Comparison of ENCODE assay signal across 21 cellular contexts in genomic region chr12:104105461-104105860, GRCh38.
"Had no signal": no experiment of that assay in that cellular context is flagged by ENCODE, and none has a peak within 500 bp of the region (broad histone marks: within the 10 kb centered on the region; RNA-seq: fewer than 3 reads in every experiment).

No MANE protein-coding gene starts in this region.

- FAIRE-seq: frontal cortex, keratinocyte had no signal

- DNase-seq: colonic mucosa; cortex of kidney; effector CD8-positive, alpha-beta T cell; effector memory CD8-positive, alpha-beta T cell; endodermal cell; erythroblast; esophagus squamous epithelium; foreskin keratinocyte; heart right ventricle; hippocampal formation; left cardiac atrium; left lung; left ventricle myocardium superior; lower lobe of right lung; mesenchymal stem cell; mucosa of descending colon; naive B cell had no signal

- H3K4me3 ChIP-seq: colonic mucosa, esophagus squamous epithelium, gastroesophageal sphincter, heart right ventricle, left lung, lower lobe of right lung, mucosa of descending colon had no signal

- ATAC-seq: effector memory CD8-positive, alpha-beta T cell; esophagus mucosa; foreskin keratinocyte; gastroesophageal sphincter; heart right ventricle; left cardiac atrium; left lung; left ventricle myocardium superior; lower lobe of right lung; mucosa of descending colon had no signal
